In the genomic region with DNA sequence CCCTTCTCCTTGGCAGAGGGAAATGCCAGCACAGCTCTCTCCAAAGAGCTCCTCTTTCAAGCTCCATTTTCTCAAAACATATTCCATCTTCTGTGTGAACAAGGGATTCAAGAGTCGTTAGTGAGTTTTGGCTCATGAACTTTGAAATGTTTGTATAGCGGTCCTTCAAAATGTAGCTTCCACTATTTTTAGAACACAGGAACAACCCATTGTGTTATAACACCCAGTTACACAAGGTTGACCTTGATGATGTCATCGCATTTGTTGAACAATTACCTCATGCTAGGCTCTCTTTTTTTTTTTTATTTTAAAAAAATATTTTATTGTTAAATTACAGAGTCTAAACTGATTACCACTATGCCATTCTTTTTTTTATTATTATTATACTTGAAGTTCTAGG, we compare ENCODE assay signal across 14 cellular contexts.
"Had no signal": no experiment of that assay in that cellular context is flagged by ENCODE, and none has a peak within 500 bp of the region (broad histone marks: within the 10 kb centered on the region; RNA-seq: fewer than 3 reads in every experiment).

No MANE protein-coding gene starts in this region.

- H2AFZ ChIP-seq: parathyroid adenoma had no signal

- DNase-seq: activated CD4-positive, alpha-beta memory T cell treated with anti-CD3 and anti-CD28 coated beads, Interleukin-2, amount 10 ng/mL, durations not matched to agents 7 days and 5 days; activated naive CD8-positive, alpha-beta T cell treated with anti-CD3 and anti-CD28 coated beads, Interleukin-2, amount 10 ng/mL, durations not matched to agents 7 days and 5 days; activated T-cell treated with anti-CD3 and anti-CD28 coated beads, Interleukin-2, amount 50 U/mL, for 72 hours; aorta; caudate nucleus; effector memory CD8-positive, alpha-beta T cell; glutamatergic neuron; retina; small intestine; T-helper 9 cell had no signal

- H3K4me1 ChIP-seq: parathyroid adenoma, tibial nerve had no signal

- H3K36me3 ChIP-seq: tibial nerve had no signal

- H3K27ac ChIP-seq: coronary artery, parathyroid adenoma, tibial nerve, VCaP had no signal

- H3K9ac ChIP-seq: parathyroid adenoma had no signal

- H3K27me3 ChIP-seq: tibial nerve had no signal

- H3K4me3 ChIP-seq: coronary artery, tibial nerve had no signal

- ATAC-seq: activated T-cell treated with anti-CD3 and anti-CD28 coated beads, Interleukin-2, amount 50 U/mL, for 72 hours; effector memory CD8-positive, alpha-beta T cell had no signal

- H3K79me2 ChIP-seq: parathyroid adenoma had no signal

- FAIRE-seq: small intestine had no signal
